Comparison of ENCODE assay signal across 13 cellular contexts in the genomic region with DNA sequence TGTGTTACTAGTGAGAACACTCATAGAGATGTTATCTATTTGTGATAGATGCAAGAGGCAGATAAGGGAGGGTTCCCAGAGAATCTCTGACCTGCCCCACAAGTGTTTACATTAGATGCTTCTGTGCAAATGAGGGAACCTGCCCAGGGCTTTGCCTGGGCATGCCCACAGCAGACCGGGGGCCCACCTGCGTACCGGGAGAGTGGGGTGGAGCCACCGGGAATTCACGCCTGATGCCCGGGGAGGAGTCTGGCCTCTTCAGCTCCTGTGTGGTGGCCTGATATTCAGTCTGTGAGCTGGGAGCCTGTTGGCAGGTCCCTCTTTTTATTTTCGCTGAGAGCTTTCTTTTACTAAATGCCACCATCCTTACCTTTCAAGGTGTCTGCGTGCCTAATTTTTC.
DNase-seq lines count a peak whose midpoint lies in the region; ATAC-seq lines count a peak whose summit lies in the region.
"Had no signal": no experiment of that assay in that cellular context is flagged by ENCODE, and none has a peak within 500 bp of the region (broad histone marks: within the 10 kb centered on the region; RNA-seq: fewer than 3 reads in every experiment).

No MANE protein-coding gene starts in this region.

- ATAC-seq in HG03025 (IDR thresholded peaks at IDR 0.05; ENCODE audit: low FRiP score, unreplicated experiment) (no peak), GM21529 (IDR thresholded peaks at IDR 0.05; ENCODE audit: unreplicated experiment) (no peak)
- ATAC-seq: left cardiac atrium; stimulated activated naive CD8-positive, alpha-beta T cell treated with anti-CD3 and anti-CD28 coated beads, Interleukin-15, amount 100 ng/mL, for 72 hours had no signal

- DNase-seq in DMS53 (lab: John Stamatoyannopoulos, UW) (peak; percentile 96), NCI-H187 treated with DMSO at 0.1 percent for 48 hours (lab: John Stamatoyannopoulos, UW) (peak; percentile 74), amniotic epithelial cell (ENCODE audit: low read depth) (peak; percentile 29), islet precursor cell (peak; percentile 98), NOMO-1 (lab: John Stamatoyannopoulos, UW; ENCODE audit: unreplicated experiment in 2 of 2) (no peak), NCI-H82 treated with DMSO at 0.1 percent for 48 hours (lab: John Stamatoyannopoulos, UW; ENCODE audit: unreplicated experiment) (no peak)
- DNase-seq: left cardiac atrium; nucleus accumbens; OCI-M1; stimulated activated CD4-positive, alpha-beta T cell treated with anti-CD3 and anti-CD28 coated beads, Interleukin-2, amount 100 ng/mL, for 24 hours; stimulated activated naive CD8-positive, alpha-beta T cell treated with anti-CD3 and anti-CD28 coated beads, Interleukin-15, amount 100 ng/mL, for 72 hours had no signal

Comparison
In these comparisons a context has a peak if more than half of its experiments do, and no peak if none do; other contexts are left out.
1. DNase-seq: peak in DMS53 (single experiment), NCI-H187 treated with DMSO at 0.1 percent for 48 hours (single experiment), amniotic epithelial cell (single experiment) and islet precursor cell (single experiment); none in NOMO-1 (0 of 2) and NCI-H82 treated with DMSO at 0.1 percent for 48 hours (single experiment).